Comparison of ENCODE assay signal across 1 cellular context in genomic region chr1:169741666-169742394, GRCh38.
A peak's percentile ranks its signal among the peaks of the same experiment; 100 is the strongest.
TF ChIP-seq lines count a peak whose summit lies in the region.

No MANE protein-coding gene starts in this region.

TF ChIP-seq in HEK293, 187 proteins besides CTCF, POLR2A, EP300 and RAD21 (continued from another document):
- TF ChIP-seq ZNF398 (tag by site-specific recombination; IDR thresholded peaks at IDR 0.05) (no peak), SCRT2 (tag by site-specific recombination; IDR thresholded peaks at IDR 0.05) (0 out of 2 replicates have a peak, but pooled peaks have one; percentile 29), BCL6B (tag by site-specific recombination; IDR thresholded peaks at IDR 0.05) (no peak)
